1 cellular context compared by ENCODE assay signal in the genomic region with DNA sequence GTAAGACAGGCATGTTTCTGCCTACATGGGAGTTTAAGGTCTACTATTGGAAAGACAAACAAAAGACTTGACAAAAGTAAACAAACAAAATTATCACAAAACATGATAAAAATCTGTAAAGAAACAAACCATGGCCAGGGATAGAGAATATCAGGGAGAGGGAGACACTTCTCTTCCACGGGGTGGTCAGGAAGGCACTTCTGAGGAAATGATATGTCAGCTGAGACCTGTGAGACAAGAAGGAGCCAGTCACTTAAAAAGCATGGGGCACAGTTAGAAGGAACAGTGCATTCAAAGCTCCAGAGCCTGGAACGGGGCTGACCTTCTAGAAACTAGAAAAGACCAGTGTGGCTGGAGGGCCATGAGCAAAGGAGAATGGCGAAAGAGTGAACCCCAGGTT.
TF ChIP-seq lines count a peak whose summit lies in the region.

No MANE protein-coding gene starts in this region.

TF ChIP-seq in A549, 52 proteins besides CTCF, POLR2A, EP300 and RAD21:
- TF ChIP-seq HOXB13 (CRISPR knock-in tag; IDR thresholded peaks at IDR 0.05; ENCODE audit: low read depth) (no peak), CBX2 (IDR thresholded peaks at IDR 0.05; ENCODE audit: borderline replicate concordance, low read depth) (no peak), RNF2 (IDR thresholded peaks at IDR 0.05; ENCODE audit: borderline replicate concordance, low read depth) (no peak), ESRRA (IDR thresholded peaks at IDR 0.05; ENCODE audit: borderline replicate concordance, low read length) (no peak), GATA3 (IDR thresholded peaks at IDR 0.05; ENCODE audit: borderline replicate concordance) (no peak), MAFK (IDR thresholded peaks at IDR 0.05; ENCODE audit: partially characterized antibody) (no peak), POLR2AphosphoS2 (conservative IDR thresholded peaks at IDR 0.05; ENCODE audit: low read length) (no peak), ZNF302 (CRISPR knock-in tag; IDR thresholded peaks at IDR 0.05) (no peak), MYC (IDR thresholded peaks at IDR 0.05; ENCODE audit: borderline replicate concordance, low read length) (no peak), KDM1A (IDR thresholded peaks at IDR 0.05; ENCODE audit: low read depth) (no peak), TFCP2L1 (CRISPR knock-in tag; IDR thresholded peaks at IDR 0.05) (no peak), USF2 (IDR thresholded peaks at IDR 0.05) (no peak), JUN (IDR thresholded peaks at IDR 0.05) (no peak), FOSB (CRISPR knock-in tag; IDR thresholded peaks at IDR 0.05) (no peak), PHF8 (IDR thresholded peaks at IDR 0.05; ENCODE audit: borderline replicate concordance, low read depth) (no peak), CBX8 (IDR thresholded peaks at IDR 0.05) (no peak), ELK1 (IDR thresholded peaks at IDR 0.05; ENCODE audit: low read depth, low read length) (no peak), TP53 (CRISPR knock-in tag; IDR thresholded peaks at IDR 0.05) (no peak)
- TF ChIP-seq, protein P1, sequence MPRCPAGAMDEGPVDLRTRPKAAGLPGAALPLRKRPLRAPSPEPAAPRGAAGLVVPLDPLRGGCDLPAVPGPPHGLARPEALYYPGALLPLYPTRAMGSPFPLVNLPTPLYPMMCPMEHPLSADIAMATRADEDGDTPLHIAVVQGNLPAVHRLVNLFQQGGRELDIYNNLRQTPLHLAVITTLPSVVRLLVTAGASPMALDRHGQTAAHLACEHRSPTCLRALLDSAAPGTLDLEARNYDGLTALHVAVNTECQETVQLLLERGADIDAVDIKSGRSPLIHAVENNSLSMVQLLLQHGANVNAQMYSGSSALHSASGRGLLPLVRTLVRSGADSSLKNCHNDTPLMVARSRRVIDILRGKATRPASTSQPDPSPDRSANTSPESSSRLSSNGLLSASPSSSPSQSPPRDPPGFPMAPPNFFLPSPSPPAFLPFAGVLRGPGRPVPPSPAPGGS (IDR thresholded peaks at IDR 0.05): no peak
- TF ChIP-seq, protein P2, sequence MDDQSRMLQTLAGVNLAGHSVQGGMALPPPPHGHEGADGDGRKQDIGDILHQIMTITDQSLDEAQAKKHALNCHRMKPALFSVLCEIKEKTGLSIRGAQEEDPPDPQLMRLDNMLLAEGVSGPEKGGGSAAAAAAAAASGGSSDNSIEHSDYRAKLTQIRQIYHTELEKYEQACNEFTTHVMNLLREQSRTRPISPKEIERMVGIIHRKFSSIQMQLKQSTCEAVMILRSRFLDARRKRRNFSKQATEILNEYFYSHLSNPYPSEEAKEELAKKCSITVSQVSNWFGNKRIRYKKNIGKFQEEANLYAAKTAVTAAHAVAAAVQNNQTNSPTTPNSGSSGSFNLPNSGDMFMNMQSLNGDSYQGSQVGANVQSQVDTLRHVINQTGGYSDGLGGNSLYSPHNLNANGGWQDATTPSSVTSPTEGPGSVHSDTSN (IDR thresholded peaks at IDR 0.05): no peak
